In the genomic region with DNA sequence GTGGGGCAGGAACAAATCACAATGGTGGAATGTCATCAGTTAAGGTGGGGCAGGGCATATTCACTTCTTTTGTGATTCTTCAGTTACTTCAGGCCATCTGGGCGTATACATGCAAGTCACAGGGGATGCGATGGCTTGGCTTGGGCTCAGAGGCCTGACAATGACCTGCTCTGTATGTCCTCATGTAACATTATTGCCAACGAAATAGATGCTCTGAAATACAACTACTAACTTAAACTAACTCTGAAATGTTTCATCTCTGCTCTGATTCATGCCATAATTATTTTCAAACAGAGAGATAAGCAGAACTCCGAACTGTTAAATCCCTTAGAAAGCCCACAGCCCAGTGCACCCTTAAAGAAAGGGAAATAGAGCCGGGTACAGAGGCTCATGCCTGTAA, we compare ENCODE assay signal across 4 cellular contexts.
A peak's percentile ranks its signal among the peaks of the same experiment; 100 is the strongest.
DNase-seq lines count a peak whose midpoint lies in the region; ATAC-seq and TF ChIP-seq lines count a peak whose summit lies in the region.
"Not testable (repeated sequence)": the region's sequence is repeated elsewhere in the genome, so short reads cannot be mapped to it uniquely, and the experiment has no call there.

No MANE protein-coding gene starts in this region.

- not testable (repeated sequence) for H3F3A ChIP-seq in PC-3 (ENCODE audit: low read length, unreplicated experiment)

- intact Hi-C loops in PC-3 (cut with micrococcal nuclease): loop anchor here (2.0 kb wide), 2 partner anchors 277 to 567 kb away; no protein-coding TSS in a partner anchor

- H3K9me3 ChIP-seq in PC-3 (ENCODE audit: low read length): not testable (repeated sequence)

- H3K27ac ChIP-seq in HL-60 (replicated peaks) (peak overlapping the region; percentile 32), PC-3 (ENCODE audit: low read length) (peak overlapping the region; percentile 70)

- CTCF ChIA-PET in PC-3 (lab: Charles Lee): not testable (repeated sequence)

- not testable (repeated sequence) for H3K9me2 ChIP-seq in PC-3 (replicated peaks; ENCODE audit: low read length)

- H3K4me2 ChIP-seq in PC-3 (ENCODE audit: low read length): peak overlapping the region; percentile 65

- TF ChIP-seq CTCF in HL-60 (IDR thresholded peaks at IDR 0.05; ENCODE audit: insufficient read depth, low read length); PC-3 (conservative IDR thresholded peaks at IDR 0.05; ENCODE audit: low read depth, low read length): not testable (repeated sequence)

- not testable (repeated sequence) for H3K27me3 ChIP-seq in HL-60 (ENCODE audit: insufficient read depth, poor library complexity, severe bottlenecking); PC-3 (ENCODE audit: low read length)

- peak; percentile 71 for ATAC-seq in PC-3

- H3K9ac ChIP-seq in PC-3 (ENCODE audit: low read length): peak overlapping the region; percentile 17; the same call in 1 of the 2 replicates

- peaks cover 14% of the 10 kb centered on the region for H3K4me1 ChIP-seq in PC-3 (ENCODE audit: insufficient read depth, low read length)

- H3K36me3 ChIP-seq in PC-3 (ENCODE audit: low read depth, low read length): not testable (repeated sequence)

- H4K20me1 ChIP-seq in PC-3 (ENCODE audit: low read length): not testable (repeated sequence)

- POLR2A ChIA-PET in PC-3 (lab: Charles Lee; ENCODE audit: unreplicated experiment): not testable (repeated sequence)

- not testable (repeated sequence) for DNase-seq in HL-60 (ENCODE audit: low read depth in 1 of 2, low spot score in 1 of 2)
- peak; percentile 28 for DNase-seq in HT1080 (ENCODE audit: low read depth)
- DNase-seq in PC-3: peak; percentile 50
- peak; percentile 6 for DNase-seq in SW480 (ENCODE audit: low spot score)

- BruUV-seq in PC-3 (replicated peaks; lab: Mats Ljungman, UMichigan): not testable (repeated sequence)

- peaks cover 14% of the 10 kb centered on the region; the same call in 1 of the 2 replicates for H3K79me2 ChIP-seq in PC-3 (ENCODE audit: low read length)

- H3K4me3 ChIP-seq in HL-60 (replicated peaks; ENCODE audit: insufficient read depth, low read length): not testable (repeated sequence)
- H3K4me3 ChIP-seq in PC-3 (ENCODE audit: low read length): 0 out of 2 replicates have a peak overlapping the region, but pooled peaks have one; percentile 21

- peak overlapping the region; percentile 48; the same call in 1 of the 2 replicates for H2AFZ ChIP-seq in PC-3 (ENCODE audit: low read length)
